Comparison of ENCODE assay signal across 33 cellular contexts in the genomic region with DNA sequence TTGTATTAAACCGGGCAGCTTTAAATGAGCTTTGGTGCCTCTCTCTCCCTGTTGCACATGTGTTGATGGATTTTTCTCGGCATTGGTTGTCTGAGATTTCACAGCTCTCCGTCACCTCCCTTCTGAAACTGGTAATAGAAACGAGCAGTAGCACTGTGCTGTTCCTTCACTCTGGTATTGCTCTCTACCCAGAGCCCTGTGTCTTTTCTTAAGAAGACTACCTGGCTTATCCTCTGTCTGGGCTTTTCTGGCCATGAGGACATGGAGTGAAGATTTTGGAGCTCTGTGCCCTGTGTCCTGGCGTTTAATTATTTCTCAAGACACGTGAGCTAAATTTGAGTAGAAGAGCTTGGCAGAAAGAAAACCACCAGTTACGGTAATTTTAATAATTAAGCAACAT.
"Had no signal": no experiment of that assay in that cellular context is flagged by ENCODE, and none has a peak within 500 bp of the region (broad histone marks: within the 10 kb centered on the region; RNA-seq: fewer than 3 reads in every experiment).

No MANE protein-coding gene starts in this region.

- H3K4me1 ChIP-seq: adrenal gland, Peyer's patch, SJSA1 had no signal

- H3K27ac ChIP-seq: adrenal gland, breast epithelium, Peyer's patch, SJSA1 had no signal

- H3K9me2 ChIP-seq: SK-N-SH had no signal

- H3K4me1 Mint-ChIP-seq: activated CD4-positive, alpha-beta T cell treated with anti-CD3 and anti-CD28 coated beads for 36 hours; activated CD4-positive, alpha-beta T cell treated with anti-CD3 and anti-CD28 coated beads, Interleukin-2, amount 10 ng/mL, durations not matched to agents 7 days and 5 days had no signal

- H3K27ac Mint-ChIP-seq: activated CD4-positive, alpha-beta T cell treated with anti-CD3 and anti-CD28 coated beads for 36 hours; activated CD4-positive, alpha-beta T cell treated with anti-CD3 and anti-CD28 coated beads, Interleukin-2, amount 10 ng/mL, durations not matched to agents 7 days and 5 days; activated naive CD4-positive, alpha-beta T cell treated with anti-CD3 and anti-CD28 coated beads for 36 hours; activated naive CD4-positive, alpha-beta T cell treated with anti-CD3 and anti-CD28 coated beads, Interleukin-2, amount 50 U/mL, for 72 hours; activated T-helper 1 cell treated with anti-CD3 and anti-CD28 coated beads, Interleukin-12 subunit alpha, Interleukin-12 subunit beta, Interleukin-2, Interleukin-4 antibody, amounts not matched to agents 30 ng/mL and 10 ng/mL and 1 ng/mL, durations not matched to agents 14 hours and 24 hours and 36 hours; T-helper 1 cell treated with Interleukin-12 subunit alpha and Interleukin-12 subunit beta and Interleukin-4 antibody, amounts not matched to agents 30 μg/mL and 1 μg/mL, for 36 hours; T-helper 2 cell treated with Interferon-gamma antibody and Interleukin-4, amounts not matched to agents 5 μg/mL and 100 μg/mL, for 36 hours had no signal

- H3K4me2 ChIP-seq: SK-N-SH had no signal

- H3K36me3 Mint-ChIP-seq: activated naive CD4-positive, alpha-beta T cell treated with anti-CD3 and anti-CD28 coated beads, Interleukin-2, amount 50 U/mL, for 72 hours had no signal

- H3K9me3 Mint-ChIP-seq: activated CD4-positive, alpha-beta T cell treated with anti-CD3 and anti-CD28 coated beads, Interleukin-2, amount 10 ng/mL, durations not matched to agents 7 days and 5 days; activated T-helper 1 cell treated with anti-CD3 and anti-CD28 coated beads, Interleukin-12 subunit alpha, Interleukin-12 subunit beta, Interleukin-2, Interleukin-4 antibody, amounts not matched to agents 30 ng/mL and 10 ng/mL and 1 ng/mL, durations not matched to agents 14 hours and 24 hours and 36 hours; T-helper 1 cell treated with Interleukin-12 subunit alpha and Interleukin-12 subunit beta and Interleukin-4 antibody, amounts not matched to agents 30 μg/mL and 1 μg/mL, for 36 hours; T-helper 2 cell treated with Interferon-gamma antibody and Interleukin-4, amounts not matched to agents 5 μg/mL and 100 μg/mL, for 36 hours had no signal

- H3K4me3 ChIP-seq: adrenal gland, body of pancreas, breast epithelium, Peyer's patch, SJSA1 had no signal

- H3K27me3 ChIP-seq: adrenal gland, body of pancreas, breast epithelium, Peyer's patch, SJSA1 had no signal

- H3K36me3 ChIP-seq: adrenal gland, breast epithelium, Peyer's patch, SJSA1 had no signal

- DNase-seq: activated CD4-positive, alpha-beta T cell treated with anti-CD3 and anti-CD28 coated beads for 36 hours; activated CD4-positive, alpha-beta T cell treated with anti-CD3 and anti-CD28 coated beads, Interleukin-2, amount 10 ng/mL, durations not matched to agents 7 days and 5 days; activated CD4-positive, alpha-beta T cell treated with anti-CD3 and anti-CD28 coated beads, Interleukin-2, amount 50 U/mL, for 48 hours; activated CD8-positive, alpha-beta memory T cell treated with anti-CD3 and anti-CD28 coated beads, Interleukin-2, amount 50 U/mL, for 4 hours; activated gamma-delta T cell treated with Interleukin-2 at 50 U/mL for 16 hours; activated naive CD4-positive, alpha-beta T cell treated with anti-CD3 and anti-CD28 coated beads for 36 hours; activated T-cell treated with anti-CD3 and anti-CD28 coated beads for 4 hours; activated T-cell treated with anti-CD3 and anti-CD28 coated beads, Interleukin-2, amount 50 U/mL, for 4 hours; adrenal gland; body of pancreas; cerebellar nuclear complex; NCI-H1092 treated with DMSO at 0.1 percent for 48 hours; NCI-H1417; NCI-H146; NCI-H187 treated with DMSO at 0.1 percent for 48 hours; NCI-H2081; NCI-H226; NCI-H446 treated with DMSO at 0.1 percent for 48 hours; NCI-H524; NCI-H69; NK-92 treated with Interleukin-12 subunit alpha and Interleukin-12 subunit beta, amount 100 ng/mL, for 24 hours; PC-3; Peyer's patch; RPMI8226; SHP77 treated with DMSO at 0.1 percent for 48 hours; SK-N-SH had no signal

- ATAC-seq: activated CD4-positive, alpha-beta T cell treated with anti-CD3 and anti-CD28 coated beads for 36 hours; activated CD4-positive, CD25-positive, alpha-beta regulatory T cell treated with anti-CD3 and anti-CD28 coated beads, Interleukin-2, amount 50 U/mL, for 24 hours; activated naive CD4-positive, alpha-beta T cell treated with anti-CD3 and anti-CD28 coated beads, Interleukin-2, amount 50 U/mL, for 72 hours; activated T-cell treated with anti-CD3 and anti-CD28 coated beads, Interleukin-2, amount 50 U/mL, for 4 hours; body of pancreas; PC-3 had no signal

- H3K4me3 Mint-ChIP-seq: activated CD4-positive, alpha-beta T cell treated with anti-CD3 and anti-CD28 coated beads for 36 hours; activated CD4-positive, alpha-beta T cell treated with anti-CD3 and anti-CD28 coated beads, Interleukin-2, amount 10 ng/mL, durations not matched to agents 7 days and 5 days; activated naive CD4-positive, alpha-beta T cell treated with anti-CD3 and anti-CD28 coated beads for 36 hours; activated T-cell treated with anti-CD3 and anti-CD28 coated beads, Interleukin-2, amount 50 U/mL, for 4 hours; activated T-helper 1 cell treated with anti-CD3 and anti-CD28 coated beads, Interleukin-12 subunit alpha, Interleukin-12 subunit beta, Interleukin-2, Interleukin-4 antibody, amounts not matched to agents 30 ng/mL and 10 ng/mL and 1 ng/mL, durations not matched to agents 14 hours and 24 hours and 36 hours; T-helper 1 cell treated with Interleukin-12 subunit alpha and Interleukin-12 subunit beta and Interleukin-4 antibody, amounts not matched to agents 30 μg/mL and 1 μg/mL, for 36 hours; T-helper 2 cell treated with Interferon-gamma antibody and Interleukin-4, amounts not matched to agents 5 μg/mL and 100 μg/mL, for 36 hours had no signal

- H3K9me3 ChIP-seq: adrenal gland, body of pancreas, Peyer's patch, SJSA1 had no signal

- H3K9ac ChIP-seq: SK-N-SH had no signal
